Comparison of ENCODE assay signal across 30 cellular contexts in the genomic region with DNA sequence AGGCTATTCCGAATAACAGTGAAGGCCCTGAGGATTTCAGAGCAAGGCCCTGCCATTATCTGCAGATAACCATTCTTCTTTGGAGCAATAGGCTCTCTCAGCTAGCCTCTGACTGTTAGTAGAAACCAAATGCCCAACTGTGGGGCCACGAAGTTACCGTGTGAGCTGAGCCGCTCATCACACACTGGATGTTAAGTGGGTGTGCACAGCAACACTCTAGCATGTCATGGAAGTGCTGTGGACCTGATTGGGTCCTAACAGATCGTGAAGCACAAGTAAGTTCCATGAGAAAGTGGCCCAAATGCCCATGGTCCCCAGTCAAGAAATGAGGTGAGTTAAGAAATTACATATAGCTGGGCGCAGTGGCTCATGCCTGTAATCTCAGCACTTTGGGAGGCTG.
"Had no signal": no experiment of that assay in that cellular context is flagged by ENCODE, and none has a peak within 500 bp of the region (broad histone marks: within the 10 kb centered on the region; RNA-seq: fewer than 3 reads in every experiment).

No MANE protein-coding gene starts in this region.

- H3K4me3 ChIP-seq: adrenal gland, ascending aorta, body of pancreas, breast epithelium, cardiac muscle cell had no signal

- H3K27me3 ChIP-seq: adrenal gland, ascending aorta, body of pancreas, brain microvascular endothelial cell, breast epithelium, cardiac muscle cell had no signal

- H3K27ac ChIP-seq: adrenal gland, ascending aorta, body of pancreas, brain microvascular endothelial cell, breast epithelium, cardiac muscle cell had no signal

- H3K9me3 ChIP-seq: adrenal gland, ascending aorta, body of pancreas, breast epithelium had no signal

- DNase-seq: activated effector memory CD4-positive, alpha-beta T cell treated with anti-CD3 and anti-CD28 coated beads, Interleukin-2, amount 50 U/mL, for 16 hours; activated effector memory CD4-positive, alpha-beta T cell treated with Interleukin-2 at 50 U/mL for 16 hours; activated gamma-delta T cell; activated gamma-delta T cell treated with Interleukin-2 at 50 U/mL for 16 hours; activated naive CD4-positive, alpha-beta T cell; activated naive CD4-positive, alpha-beta T cell treated with anti-CD3 and anti-CD28 coated beads for 36 hours; activated naive CD4-positive, alpha-beta T cell treated with anti-CD3 and anti-CD28 coated beads, Interleukin-2, amount 10 ng/mL, durations not matched to agents 7 days and 5 days; activated naive CD4-positive, alpha-beta T cell treated with anti-CD3 and anti-CD28 coated beads, Interleukin-2, amount 50 U/mL, for 16 hours; activated naive CD4-positive, alpha-beta T cell treated with Interleukin-2 at 50 U/mL for 16 hours; activated naive CD8-positive, alpha-beta T cell treated with anti-CD3 and anti-CD28 coated beads for 36 hours; activated naive CD8-positive, alpha-beta T cell treated with anti-CD3 and anti-CD28 coated beads, Interleukin-2, amount 10 ng/mL, durations not matched to agents 7 days and 5 days; activated naive CD8-positive, alpha-beta T cell treated with anti-CD3 and anti-CD28 coated beads, Interleukin-2, amount 50 U/mL, for 24 hours; activated T-cell treated with anti-CD3 and anti-CD28 coated beads, Interleukin-2, amount 50 U/mL, for 1 hour; activated T-cell treated with anti-CD3 and anti-CD28 coated beads, Interleukin-2, amount 50 U/mL, for 24 hours; activated T-cell treated with anti-CD3 and anti-CD28 coated beads, Interleukin-2, amount 50 U/mL, for 4 hours; activated T-cell treated with anti-CD3 and anti-CD28 coated beads, Interleukin-2, amount 50 U/mL, for 48 hours; activated T-cell treated with anti-CD3 and anti-CD28 coated beads, Interleukin-2, amount 50 U/mL, for 72 hours; adrenal gland; amniotic stem cell; amygdala; anterior cingulate cortex; aorta; body of pancreas; brain microvascular endothelial cell; caudate nucleus; central memory CD4-positive, alpha-beta T cell; cerebellar nuclear complex had no signal

- H3K36me3 ChIP-seq: adrenal gland, ascending aorta, brain microvascular endothelial cell, breast epithelium, cardiac muscle cell had no signal

- H3K4me1 ChIP-seq: adrenal gland, ascending aorta, body of pancreas, breast epithelium had no signal
